ENCODE assay signal across 22 cellular contexts in the genomic region with DNA sequence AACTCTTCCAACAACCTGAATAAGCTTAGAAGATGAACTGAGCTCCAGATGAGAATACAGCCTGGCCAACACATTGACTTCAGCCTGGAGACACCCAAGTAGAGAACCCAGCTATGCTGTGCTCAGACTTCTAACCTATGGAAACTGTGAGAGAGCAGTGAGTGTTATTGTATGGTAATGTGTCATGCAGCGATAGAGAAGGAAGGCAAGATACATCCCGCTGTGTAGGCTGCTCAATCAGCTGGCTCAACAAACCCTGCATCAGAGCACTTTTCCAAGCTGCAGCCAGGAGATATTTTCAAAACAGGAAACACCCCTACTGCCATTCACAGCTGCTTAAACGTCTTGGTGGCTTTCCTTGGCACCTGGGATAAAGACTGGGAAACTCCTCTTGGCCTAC.
"Had no signal": no experiment of that assay in that cellular context is flagged by ENCODE, and none has a peak within 500 bp of the region (broad histone marks: within the 10 kb centered on the region; RNA-seq: fewer than 3 reads in every experiment).

No MANE protein-coding gene starts in this region.

- DNase-seq: cortex of kidney; effector memory CD4-positive, alpha-beta T cell; erythroblast; foreskin keratinocyte; head of caudate nucleus; hippocampal formation; left colon; left ventricle myocardium superior; mesenchymal stem cell; mucosa of descending colon; naive thymus-derived CD8-positive, alpha-beta T cell; psoas muscle; stimulated activated CD4-positive, alpha-beta T cell treated with anti-CD3 and anti-CD28 coated beads, Interleukin-2, amount 100 ng/mL, for 24 hours; stimulated activated CD4-positive, alpha-beta T cell treated with anti-CD3 and anti-CD28 coated beads, Interleukin-4, amount 100 ng/mL, for 4 hours; stimulated activated naive CD4-positive, alpha-beta T cell; stomach; substantia nigra; transverse colon had no signal

- H3K4me1 ChIP-seq: foreskin keratinocyte had no signal

- H3K36me3 ChIP-seq: neutrophil, stomach, thoracic aorta, transverse colon had no signal

- ATAC-seq: foreskin keratinocyte; left colon; left ventricle myocardium superior; mucosa of descending colon; naive thymus-derived CD8-positive, alpha-beta T cell; psoas muscle; sciatic nerve had no signal

- H3K4me3 Mint-ChIP-seq: naive thymus-derived CD8-positive, alpha-beta T cell had no signal

- H3K4me3 ChIP-seq: lung, mucosa of descending colon, psoas muscle, stomach, thoracic aorta, transverse colon had no signal

- H3K27me3 ChIP-seq: foreskin keratinocyte, stomach, transverse colon had no signal

- H3K27ac ChIP-seq: foreskin keratinocyte, neutrophil, psoas muscle, stomach, thoracic aorta, transverse colon had no signal
